In the genomic region with DNA sequence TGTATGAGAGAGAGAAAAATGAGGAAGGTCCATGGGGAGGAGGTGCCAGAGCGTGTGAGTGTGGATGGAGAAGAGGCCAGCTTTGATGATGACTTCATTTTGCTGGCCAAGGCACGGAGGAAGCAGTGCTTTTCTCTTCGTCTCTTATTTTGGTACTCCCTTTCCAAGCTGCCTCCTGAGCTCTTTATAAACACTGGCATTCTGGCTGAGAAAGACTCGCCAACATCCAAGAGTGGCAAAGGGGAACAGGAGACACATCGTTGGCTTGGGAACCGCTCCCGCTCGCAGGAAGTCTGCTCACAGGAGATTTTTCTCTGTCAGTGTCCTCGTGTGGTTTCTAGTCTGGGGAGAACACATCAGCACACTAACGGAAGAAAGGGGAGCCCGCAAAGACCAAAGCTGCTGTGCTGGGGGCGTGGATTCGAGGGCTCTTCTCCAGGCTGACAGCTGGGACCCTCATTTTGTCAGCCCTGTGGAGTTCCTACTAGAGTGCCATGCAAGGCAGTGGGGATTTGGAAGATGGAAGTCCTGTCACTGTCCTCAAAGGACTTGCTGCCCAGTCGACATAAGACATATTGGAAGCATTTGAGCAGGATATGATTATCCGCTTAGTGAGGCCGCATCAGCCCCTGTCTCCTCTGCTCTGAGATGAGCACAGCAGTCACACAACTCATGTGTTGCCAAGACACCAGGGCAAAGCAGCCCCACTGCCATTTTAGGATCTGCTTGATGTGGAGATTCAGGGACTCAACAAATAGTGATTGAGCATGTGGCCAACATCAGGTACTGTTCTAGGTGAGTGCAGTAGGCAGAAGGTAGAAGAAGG, we compare ENCODE assay signal across 1 cellular context.
TF ChIP-seq lines count a peak whose summit lies in the region.

No MANE protein-coding gene starts in this region.

TF ChIP-seq in H1, 55 proteins besides CTCF, POLR2A, EP300 and RAD21:
- no peak for TF ChIP-seq TEAD4 (IDR thresholded peaks at IDR 0.05; ENCODE audit: low read depth, low read length)
- TF ChIP-seq SRF (IDR thresholded peaks at IDR 0.05; ENCODE audit: low read depth, low read length), result no peak
- TF ChIP-seq CHD2 (IDR thresholded peaks at IDR 0.05; ENCODE audit: low read length), result no peak
- no peak for TF ChIP-seq KDM4A (IDR thresholded peaks at IDR 0.05; ENCODE audit: low read depth, low read length, severe bottlenecking)
- no peak for TF ChIP-seq PHF8 (conservative IDR thresholded peaks at IDR 0.05; ENCODE audit: low read depth, low read length)
- TF ChIP-seq CBX8 (IDR thresholded peaks at IDR 0.05; ENCODE audit: borderline replicate concordance, low read depth, low read length), result no peak
- TF ChIP-seq POU5F1 (IDR thresholded peaks at IDR 0.05; ENCODE audit: low read depth, low read length), result no peak
- TF ChIP-seq CTBP2 (IDR thresholded peaks at IDR 0.05; ENCODE audit: borderline replicate concordance, insufficient read depth, insufficient read length, low read length), result no peak
- TF ChIP-seq, protein P1, sequence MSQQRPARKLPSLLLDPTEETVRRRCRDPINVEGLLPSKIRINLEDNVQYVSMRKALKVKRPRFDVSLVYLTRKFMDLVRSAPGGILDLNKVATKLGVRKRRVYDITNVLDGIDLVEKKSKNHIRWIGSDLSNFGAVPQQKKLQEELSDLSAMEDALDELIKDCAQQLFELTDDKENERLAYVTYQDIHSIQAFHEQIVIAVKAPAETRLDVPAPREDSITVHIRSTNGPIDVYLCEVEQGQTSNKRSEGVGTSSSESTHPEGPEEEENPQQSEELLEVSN (IDR thresholded peaks at IDR 0.05), result no peak
- TF ChIP-seq KDM5A (IDR thresholded peaks at IDR 0.05; ENCODE audit: low read length), result no peak
- TF ChIP-seq NRF1 (IDR thresholded peaks at IDR 0.05; ENCODE audit: low read depth, low read length), result no peak
- TF ChIP-seq POLR2AphosphoS5 (IDR thresholded peaks at IDR 0.05; ENCODE audit: low read depth, low read length), result no peak
- no peak for TF ChIP-seq SIX5 (IDR thresholded peaks at IDR 0.05; ENCODE audit: low read depth, low read length)
- TF ChIP-seq, protein P2, sequence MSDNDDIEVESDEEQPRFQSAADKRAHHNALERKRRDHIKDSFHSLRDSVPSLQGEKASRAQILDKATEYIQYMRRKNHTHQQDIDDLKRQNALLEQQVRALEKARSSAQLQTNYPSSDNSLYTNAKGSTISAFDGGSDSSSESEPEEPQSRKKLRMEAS (IDR thresholded peaks at IDR 0.05), result no peak
- TF ChIP-seq TBP (IDR thresholded peaks at IDR 0.05; ENCODE audit: low read depth, low read length), result no peak
- no peak for TF ChIP-seq GTF2F1 (IDR thresholded peaks at IDR 0.05; ENCODE audit: borderline replicate concordance, low read depth, low read length)
- TF ChIP-seq RBBP5 (IDR thresholded peaks at IDR 0.05; ENCODE audit: borderline replicate concordance, low read depth, low read length), result no peak
- no peak for TF ChIP-seq HDAC2 (IDR thresholded peaks at IDR 0.05; ENCODE audit: borderline replicate concordance in 1 of 2, low read depth in 2 of 2, low read length in 2 of 2)
- no peak for TF ChIP-seq BRCA1 (IDR thresholded peaks at IDR 0.05; ENCODE audit: low read depth, low read length)
